Comparison of ENCODE assay signal across 9 cellular contexts in the genomic region with DNA sequence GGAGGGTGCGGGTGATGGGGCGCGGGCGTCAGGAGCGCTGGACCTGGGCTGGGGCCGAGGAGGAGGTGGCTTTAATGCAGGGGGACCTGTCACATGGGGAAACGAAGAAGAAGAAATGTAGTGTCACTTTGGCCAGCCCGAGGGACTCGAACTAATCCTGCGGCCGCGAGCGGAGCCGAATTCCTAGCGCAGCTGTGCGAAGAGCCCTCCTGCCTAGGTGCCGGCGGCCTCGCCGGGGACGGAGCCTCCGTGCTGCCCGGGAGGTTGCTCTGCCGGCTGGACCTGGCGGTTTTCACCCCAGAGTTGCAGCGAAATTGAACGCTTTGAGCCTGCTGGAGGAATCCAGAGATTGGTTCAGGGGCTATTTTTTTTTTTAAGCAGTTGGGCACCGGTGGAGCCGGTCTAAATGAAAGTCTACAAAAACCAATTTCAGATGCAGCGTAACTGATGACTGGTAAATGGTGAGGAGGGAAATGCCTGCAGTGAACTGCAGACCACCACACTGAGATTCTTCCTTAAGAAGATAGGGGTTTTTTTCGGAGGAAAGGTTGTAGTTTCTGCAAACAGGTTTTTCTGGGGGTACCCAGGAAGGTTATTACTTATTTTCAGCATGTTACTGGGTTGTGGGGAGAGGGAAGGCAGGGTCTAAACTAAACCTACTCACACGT. TPM values are rescaled to one million over a fixed set of nuclear protein-coding genes. Genes with fewer than 3 reads are reported as not detected.
DNase-seq lines count a peak whose midpoint lies in the region; ATAC-seq, FAIRE-seq and TF ChIP-seq lines count a peak whose summit lies in the region.
"Had no signal": no experiment of that assay in that cellular context is flagged by ENCODE, and none has a peak within 500 bp of the region (broad histone marks: within the 10 kb centered on the region; RNA-seq: fewer than 3 reads in every experiment).

No MANE protein-coding gene starts in this region.

- no peak overlapping the region for H3K4me3 Mint-ChIP-seq in stimulated activated effector memory CD8-positive, alpha-beta T cell treated with anti-CD3 and anti-CD28 coated beads, Interleukin-12 subunit alpha, Interleukin-12 subunit beta, amount 100 ng/mL, for 72 hours

- no peaks in the 10 kb centered on the region for H3K9me3 ChIP-seq in liver (ENCODE audit: control insufficient read depth in 4 of 4, low read length in 3 of 4)
- no peaks in the 10 kb centered on the region for H3K9me3 ChIP-seq in HepG2 (ENCODE audit: low read length)
- no peaks in the 10 kb centered on the region for H3K9me3 ChIP-seq in ascending aorta
- no peaks in the 10 kb centered on the region for H3K9me3 ChIP-seq in iPS-20b (ENCODE audit: insufficient read depth, low read depth, low read length)

- TF ChIP-seq EP300 in HepG2 (IDR thresholded peaks at IDR 0.05; ENCODE audit: low read depth in 2 of 2, low read length in 2 of 2): no peak
- no peak for TF ChIP-seq EP300 in HepG2 (CRISPR knock-in tag; IDR thresholded peaks at IDR 0.05; ENCODE audit: borderline replicate concordance)

- TF ChIP-seq RAD21 in liver (IDR thresholded peaks at IDR 0.05) (no peak), HepG2 (CRISPR knock-in tag; IDR thresholded peaks at IDR 0.05) (no peak)

- no peaks in the 10 kb centered on the region for H3K36me3 Mint-ChIP-seq in stimulated activated effector memory CD8-positive, alpha-beta T cell treated with anti-CD3 and anti-CD28 coated beads, Interleukin-12 subunit alpha, Interleukin-12 subunit beta, amount 100 ng/mL, for 72 hours

- H3K4me1 Mint-ChIP-seq in stimulated activated effector memory CD8-positive, alpha-beta T cell treated with anti-CD3 and anti-CD28 coated beads, Interleukin-12 subunit alpha, Interleukin-12 subunit beta, amount 100 ng/mL, for 72 hours: no peaks in the 10 kb centered on the region

- no peak for TF ChIP-seq POLR2A in HepG2 (IDR thresholded peaks at IDR 0.05; ENCODE audit: insufficient read depth in 1 of 2, low read depth in 2 of 2, low read length in 2 of 2)

- in situ Hi-C loops in HepG2 (cut with HindIII; ENCODE audit: extremely low pct_ligation_motif_present, low pct_unique_long_range_greater_than_20kb): no loop called here

- no peak overlapping the region for H3K27ac Mint-ChIP-seq in stimulated activated effector memory CD8-positive, alpha-beta T cell treated with anti-CD3 and anti-CD28 coated beads, Interleukin-12 subunit alpha, Interleukin-12 subunit beta, amount 100 ng/mL, for 72 hours

- 10% methylated on average over 32 of the region's 32 CpGs for WGBS in liver
- 36% methylated on average over 12 of the region's 32 CpGs for WGBS in HepG2 (ENCODE audit: low lambda C conversion rate)

- no peaks in the 10 kb centered on the region for H3K9me3 Mint-ChIP-seq in stimulated activated effector memory CD8-positive, alpha-beta T cell treated with anti-CD3 and anti-CD28 coated beads, Interleukin-12 subunit alpha, Interleukin-12 subunit beta, amount 100 ng/mL, for 72 hours

- BruUV-seq in HepG2 (replicated peaks; lab: Mats Ljungman, UMichigan): no TSS peak

- CTCF ChIA-PET in HepG2 (lab: Yijun Ruan, JAX; ENCODE audit: low intra/inter-chr PET ratio, low total read pairs): no interaction called here

- FAIRE-seq in HepG2 (lab: Jason Lieb, UNC): no peak
- FAIRE-seq: GM18507 had no signal

- no peak overlapping the region for H3K4me2 ChIP-seq in HepG2 (ENCODE audit: low read depth, low read length)

- H3K4me1 ChIP-seq in liver (ENCODE audit: control insufficient read depth in 4 of 4, insufficient read depth in 4 of 4, low read length in 3 of 4) (peaks cover 5 to 16% (median 8%) of the 10 kb centered on the region in 4 donors), HepG2 (ENCODE audit: insufficient read depth, low read length) (no peaks in the 10 kb centered on the region), ascending aorta (peaks cover 0 to 2% of the 10 kb centered on the region in 2 donors), iPS-20b (ENCODE audit: insufficient read depth, low read length) (peaks cover 29% of the 10 kb centered on the region)

- H3K27me3 ChIP-seq in liver (ENCODE audit: control insufficient read depth in 4 of 4, insufficient read depth in 4 of 4, low read length in 3 of 4) (peaks cover 0 to 18% (median 7%) of the 10 kb centered on the region in 4 donors), HepG2 (ENCODE audit: control insufficient read depth in 1 of 2, insufficient read depth in 2 of 2, low read length in 2 of 2) (peaks cover 0 to 25% of the 10 kb centered on the region in 2 experiments; a peak in 3 of 5 replicates), ascending aorta (no peaks in the 10 kb centered on the region), iPS-20b (ENCODE audit: insufficient read depth, low read length) (peaks cover 36% of the 10 kb centered on the region)

- H3K36me3 ChIP-seq in liver (ENCODE audit: control insufficient read depth in 4 of 4, insufficient read depth in 3 of 4, low read depth in 1 of 4, low read length in 3 of 4): no peaks in the 10 kb centered on the region
- H3K36me3 ChIP-seq in HepG2 (replicated peaks in 1 of 2; ENCODE audit: control insufficient read depth in 1 of 2, insufficient read depth in 2 of 2, low read length in 2 of 2): no peaks in the 10 kb centered on the region
- H3K36me3 ChIP-seq in ascending aorta: no peaks in the 10 kb centered on the region
- no peaks in the 10 kb centered on the region; the same call in 1 of the 2 replicates for H3K36me3 ChIP-seq in iPS-20b (ENCODE audit: insufficient read depth, low read depth, low read length)

- no peak; the same call in 2 of the 3 replicates for ATAC-seq in HepG2
- ATAC-seq in stimulated activated effector memory CD8-positive, alpha-beta T cell treated with anti-CD3 and anti-CD28 coated beads, Interleukin-12 subunit alpha, Interleukin-12 subunit beta, amount 100 ng/mL, for 72 hours: peak; percentile 20
- ATAC-seq in HG03139 (IDR thresholded peaks at IDR 0.05; ENCODE audit: unreplicated experiment): no peak
- ATAC-seq in GM21786 (IDR thresholded peaks at IDR 0.05; ENCODE audit: unreplicated experiment): no peak

- H2AFZ ChIP-seq in HepG2 (ENCODE audit: low read length): no peak overlapping the region

- no peaks in the 10 kb centered on the region for H3K79me2 ChIP-seq in HepG2 (ENCODE audit: insufficient read depth, low read length)

- H3K4me3 ChIP-seq in liver (ENCODE audit: low read depth in 1 of 3, low read length in 3 of 3) (peak overlapping the region; percentile 36 to 52 (median 50)), HepG2 (replicated peaks in 1 of 3; ENCODE audit: insufficient read depth in 1 of 3, low read depth in 2 of 3, low read length in 3 of 3) (no peak overlapping the region), ascending aorta (peak overlapping the region; percentile 66 to 69), iPS-20b (ENCODE audit: low read length) (peak overlapping the region; percentile 81)

- TF ChIP-seq CTCF in liver (IDR thresholded peaks at IDR 0.05; ENCODE audit: low read depth, low read length, missing input control) (no peak), HepG2 (CRISPR knock-in tag; IDR thresholded peaks at IDR 0.05) (no peak), ascending aorta (IDR thresholded peaks at IDR 0.05) (no peak)

- H3K9ac ChIP-seq in liver (ENCODE audit: low read depth in 1 of 2, low read length in 2 of 2) (no peak overlapping the region), HepG2 (ENCODE audit: insufficient read depth, low read depth, low read length) (no peak overlapping the region), iPS-20b (ENCODE audit: low read depth, low read length) (peak overlapping the region; percentile 63; the same call in 1 of the 2 replicates)

- DNase-seq in HepG2 (ENCODE audit: low spot score) (no peak), ascending aorta (ENCODE audit: low spot score in 2 of 2) (no peak), putamen (ENCODE audit: low spot score) (no peak)
- DNase-seq in stimulated activated effector memory CD8-positive, alpha-beta T cell treated with anti-CD3 and anti-CD28 coated beads, Interleukin-12 subunit alpha, Interleukin-12 subunit beta, amount 100 ng/mL, for 72 hours (ENCODE audit: low spot score in 2 of 2): no peak

- intact Hi-C loops in HepG2 (cut with micrococcal nuclease; ENCODE audit: unreplicated experiment): no loop called here
- intact Hi-C loops in ascending aorta (cut with DNase I): loop anchor here (1.0 to 5.0 kb wide), 3 partner anchors 312 to 533 kb away; a partner anchor contains a TSS

- no peak overlapping the region for H3K27ac ChIP-seq in liver (ENCODE audit: low read depth in 1 of 2, low read length in 2 of 2)
- no peak overlapping the region for H3K27ac ChIP-seq in HepG2 (ENCODE audit: extremely low read length, insufficient read depth, low read length)
- no peak overlapping the region for H3K27ac ChIP-seq in ascending aorta
- H3K27ac ChIP-seq in iPS-20b (ENCODE audit: low read length): no peak overlapping the region

- POLR2A ChIA-PET in HepG2 (lab: Yijun Ruan, JAX): no interaction called here

- no peaks in the 10 kb centered on the region for H4K20me1 ChIP-seq in HepG2 (ENCODE audit: insufficient read depth, low read length)

TF ChIP-seq in HepG2, 621 proteins besides CTCF, POLR2A, EP300 and RAD21 (continues in another document):
- no peak for TF ChIP-seq ZFP36L2 (CRISPR knock-in tag; IDR thresholded peaks at IDR 0.05)
- TF ChIP-seq SYNCRIP (IDR thresholded peaks at IDR 0.05; ENCODE audit: insufficient read depth, low read depth, low read length): no peak

RNA-seq across cellular contexts. Expression of a gene that starts 0.7 kb away (rescaled TPM):
- total RNA-seq in liver (not detected), HepG2 (2016; rRNA removed; fragmentation: Illumina TruSeq; extraction: Trizol) (not detected in 2 replicates), ascending aorta (not detected)
- polyA plus RNA-seq in liver (under 1 TPM; 0.05 to 0.10 TPM), HepG2 (2011; rRNA removed) (not detected in 2 replicates)
- not detected in 2 replicates for total RNA-seq in HepG2 (2016; cell fraction: cytosol; rRNA removed; fragmentation: Illumina TruSeq; extraction: Trizol; ENCODE audit: low read depth)
- total RNA-seq in HepG2 (2016; cell fraction: insoluble cytoplasmic fraction; rRNA removed; fragmentation: Illumina TruSeq; extraction: Trizol): not detected in 2 replicates
- total RNA-seq in HepG2 (2016; cell fraction: membrane; rRNA removed; fragmentation: Illumina TruSeq; extraction: Trizol): not detected in 2 replicates
- total RNA-seq in HepG2 (2016; cell fraction: nucleus; rRNA removed; fragmentation: Illumina TruSeq; extraction: Trizol): not detected in 2 replicates
- not detected in 2 replicates for polyA plus RNA-seq in HepG2 (2011; cell fraction: cytosol; rRNA removed)
- polyA plus RNA-seq in HepG2 (2011; cell fraction: nucleus; rRNA removed): not detected in 2 replicates
- polyA plus RNA-seq in HepG2 (2012): not detected in 2 replicates
- not detected in 2 replicates for polyA plus RNA-seq in HepG2 (2016; cell fraction: cytosol; fragmentation: Illumina TruSeq; extraction: Trizol; ENCODE audit: low read depth)
- polyA plus RNA-seq in HepG2 (2016; cell fraction: insoluble cytoplasmic fraction; fragmentation: Illumina TruSeq; extraction: Trizol; ENCODE audit: low read depth): not detected in 2 replicates
- polyA plus RNA-seq in HepG2 (2016; cell fraction: membrane; fragmentation: Illumina TruSeq; extraction: Trizol; ENCODE audit: low read depth): not detected in 2 replicates
- polyA plus RNA-seq in HepG2 (2016; cell fraction: nucleus; fragmentation: Illumina TruSeq; extraction: Trizol; ENCODE audit: insufficient read depth, low read depth): not detected in 2 replicates
- polyA minus RNA-seq in HepG2 (2011; rRNA and poly(A)+ RNA removed; ENCODE audit: low replicate concordance): not detected in 2 replicates
- polyA minus RNA-seq in HepG2 (2011; cell fraction: cytosol; rRNA and poly(A)+ RNA removed): not detected in 2 replicates
- polyA minus RNA-seq in HepG2 (2011; cell fraction: nucleus; rRNA and poly(A)+ RNA removed): not detected in 2 replicates

Comparison
In these comparisons a context has a peak if more than half of its experiments do, and no peak if none do; other contexts are left out.
1. H3K4me3 ChIP-seq: peak in liver (3 of 3), ascending aorta (2 of 2) and iPS-20b (single experiment); none in HepG2 (0 of 3).